In genomic region chr10:22765660-22766547, GRCh38 we compare ENCODE assay signal across 10 cellular contexts. TPM values are rescaled to one million over a fixed set of nuclear protein-coding genes. Genes with fewer than 3 reads are reported as not detected.
DNase-seq lines count a peak whose midpoint lies in the region; ATAC-seq and TF ChIP-seq lines count a peak whose summit lies in the region.
"Had no signal": no experiment of that assay in that cellular context is flagged by ENCODE, and none has a peak within 500 bp of the region (broad histone marks: within the 10 kb centered on the region; RNA-seq: fewer than 3 reads in every experiment).

No MANE protein-coding gene starts in this region.

- H3K4me2 ChIP-seq in PC-9: no peak overlapping the region

- no peaks in the 10 kb centered on the region for H3F3A ChIP-seq in PC-9 (ENCODE audit: insufficient read depth, low read depth)

- H3K27ac ChIP-seq in right cardiac atrium (ENCODE audit: low read length) (peak overlapping the region; percentile 5), stomach (peak overlapping the region in 1 of 5 donors; percentile 16), PC-9 (no peak overlapping the region)

- H3K4me1 Mint-ChIP-seq in activated naive CD8-positive, alpha-beta T cell treated with anti-CD3 and anti-CD28 coated beads, Interleukin-2, amount 50 U/mL, for 24 hours: peaks cover 3% of the 10 kb centered on the region

- no peak for DNase-seq in right cardiac atrium
- DNase-seq in activated naive CD8-positive, alpha-beta T cell treated with anti-CD3 and anti-CD28 coated beads, Interleukin-2, amount 50 U/mL, for 24 hours: no peak
- no peak for DNase-seq in BE2C
- no peak for DNase-seq in stomach
- no peak for DNase-seq in PC-9
- DNase-seq: NCI-H1694 treated with DMSO at 0.1 percent for 48 hours had no signal

- H3K9me2 ChIP-seq in PC-9 (ENCODE audit: insufficient read depth): no peaks in the 10 kb centered on the region

- H3K4me1 ChIP-seq in right cardiac atrium (ENCODE audit: control insufficient read depth, insufficient read depth, low read length): peaks cover 8% of the 10 kb centered on the region
- H3K4me1 ChIP-seq in BE2C: no peaks in the 10 kb centered on the region
- H3K4me1 ChIP-seq in stomach: peaks cover 5 to 28% (median 21%) of the 10 kb centered on the region in 4 donors
- no peaks in the 10 kb centered on the region for H3K4me1 ChIP-seq in PC-9 (replicated peaks; ENCODE audit: insufficient read depth)

- H3K27ac Mint-ChIP-seq in activated naive CD8-positive, alpha-beta T cell treated with anti-CD3 and anti-CD28 coated beads, Interleukin-2, amount 50 U/mL, for 24 hours: no peak overlapping the region

- POLR2A ChIA-PET in PC-9 (lab: Charles Lee; ENCODE audit: unreplicated experiment): no interaction called here

- H4K20me1 ChIP-seq in PC-9 (ENCODE audit: insufficient read depth): no peaks in the 10 kb centered on the region

- BruUV-seq in PC-9 (replicated peaks; lab: Mats Ljungman, UMichigan): no TSS peak

- no peak for TF ChIP-seq EP300 in stomach (IDR thresholded peaks at IDR 0.05)

- H3K9me3 ChIP-seq in right cardiac atrium (ENCODE audit: control insufficient read depth, low read length) (no peaks in the 10 kb centered on the region), BE2C (no peaks in the 10 kb centered on the region), stomach (no peaks in the 10 kb centered on the region), PC-9 (ENCODE audit: insufficient read depth, low read depth) (no peaks in the 10 kb centered on the region)

- no peak overlapping the region for H3K4me3 Mint-ChIP-seq in activated naive CD8-positive, alpha-beta T cell treated with anti-CD3 and anti-CD28 coated beads, Interleukin-2, amount 50 U/mL, for 24 hours

- H3K9me3 Mint-ChIP-seq in activated naive CD8-positive, alpha-beta T cell treated with anti-CD3 and anti-CD28 coated beads, Interleukin-2, amount 50 U/mL, for 24 hours: peaks cover 10% of the 10 kb centered on the region

- H3K36me3 Mint-ChIP-seq in activated naive CD8-positive, alpha-beta T cell treated with anti-CD3 and anti-CD28 coated beads, Interleukin-2, amount 50 U/mL, for 24 hours (ENCODE audit: low read depth): no peaks in the 10 kb centered on the region

- TF ChIP-seq CTCF in BE2C (IDR thresholded peaks at IDR 0.05; ENCODE audit: low read depth, low read length) (no peak), stomach (IDR thresholded peaks at IDR 0.05) (no peak), PC-9 (conservative IDR thresholded peaks at IDR 0.05) (no peak)

- H3K36me3 ChIP-seq in BE2C (no peaks in the 10 kb centered on the region), stomach (no peaks in the 10 kb centered on the region), PC-9 (ENCODE audit: low read depth) (no peaks in the 10 kb centered on the region)

- CTCF ChIA-PET in PC-9 (lab: Charles Lee): no interaction called here

- H3K27me3 ChIP-seq in right cardiac atrium (ENCODE audit: control insufficient read depth, insufficient read depth) (no peaks in the 10 kb centered on the region), BE2C (no peaks in the 10 kb centered on the region), stomach (no peaks in the 10 kb centered on the region), PC-9 (ENCODE audit: insufficient read depth, low read depth) (no peaks in the 10 kb centered on the region)

- no peaks in the 10 kb centered on the region for H3K27me3 Mint-ChIP-seq in activated naive CD8-positive, alpha-beta T cell treated with anti-CD3 and anti-CD28 coated beads, Interleukin-2, amount 50 U/mL, for 24 hours

- ATAC-seq in GM18511 (IDR thresholded peaks at IDR 0.05; ENCODE audit: unreplicated experiment): peak; percentile 83
- peak; percentile 79 for ATAC-seq in GM21526 (IDR thresholded peaks at IDR 0.05; ENCODE audit: low FRiP score, unreplicated experiment)
- peak; percentile 70 for ATAC-seq in HG03457 (IDR thresholded peaks at IDR 0.05; ENCODE audit: unreplicated experiment)
- peak; percentile 34 to 49 for ATAC-seq in right cardiac atrium
- no peak for ATAC-seq in activated naive CD8-positive, alpha-beta T cell treated with anti-CD3 and anti-CD28 coated beads, Interleukin-2, amount 50 U/mL, for 24 hours
- ATAC-seq: SK-N-SH treated with all-trans-retinoic acid at 6 μM for 48 hours had no signal

- H3K4me3 ChIP-seq in right cardiac atrium (ENCODE audit: low read length) (no peak overlapping the region), BE2C (ENCODE audit: low read depth, low read length) (no peak overlapping the region), stomach (no peak overlapping the region), PC-9 (no peak overlapping the region)

- WGBS in right cardiac atrium: 90% methylated on average over 6 of the region's 6 CpGs
- 73 to 86% (median 82%) methylated on average over 6 of the region's 6 CpGs for WGBS in stomach, 5 donors

- TF ChIP-seq POLR2A in stomach (IDR thresholded peaks at IDR 0.05): no peak

- H3K79me2 ChIP-seq in PC-9 (ENCODE audit: low read depth): no peaks in the 10 kb centered on the region

- intact Hi-C loops in right cardiac atrium (cut with DNase I) (no loop called here), stomach (cut with DNase I; ENCODE audit: low total_unique reads) (no loop called here), PC-9 (cut with micrococcal nuclease; ENCODE audit: unreplicated experiment) (no loop called here)

- H2AFZ ChIP-seq in PC-9: no peak overlapping the region

RNA-seq across cellular contexts. Expression of gene PIP4K2A, which starts 51.5 kb away (rescaled TPM):
- total RNA-seq in right cardiac atrium: 10 to 100 TPM; 21.4 to 31.7 (median 24.5) TPM
- polyA plus RNA-seq in right cardiac atrium: 10.1 TPM
- polyA plus RNA-seq in BE2C (2012; ENCODE audit: insufficient read depth, insufficient read length, low read depth): 21.6 TPM
- total RNA-seq in stomach: 10 to 100 TPM in 4 of 5 donors, 1 to 10 TPM in 1; 6.7 to 61.3 (median 18.3) TPM
- 10 to 100 TPM in 1 of 3 donors, 1 to 10 TPM in 2; 8.0 to 12.1 (median 9.4) TPM for polyA plus RNA-seq in stomach
- 16.1 and 21.4 TPM in 2 replicates for total RNA-seq in PC-9 (2021)
